20 cellular contexts compared by ENCODE assay signal in genomic region chr3:69724722-69725435, GRCh38. TPM values are rescaled to one million over a fixed set of nuclear protein-coding genes. Genes with fewer than 3 reads are reported as not detected.
DNase-seq lines count a peak whose midpoint lies in the region; ATAC-seq, FAIRE-seq and TF ChIP-seq lines count a peak whose summit lies in the region.
"Had no signal": no experiment of that assay in that cellular context is flagged by ENCODE, and none has a peak within 500 bp of the region (broad histone marks: within the 10 kb centered on the region; RNA-seq: fewer than 3 reads in every experiment).

No MANE protein-coding gene starts in this region.

- in situ Hi-C loops in brain microvascular endothelial cell (cut with HindIII; ENCODE audit: low pct_ligation_motif_present, low sequenced_read_pairs), result no loop called here

- no peak overlapping the region for H3K4me3 ChIP-seq in CD8-positive, alpha-beta memory T cell (ENCODE audit: low read length)
- H3K4me3 ChIP-seq in brain microvascular endothelial cell (ENCODE audit: low read depth, low read length), result no peak overlapping the region
- H3K4me3 ChIP-seq: prostate gland had no signal

- no peaks in the 10 kb centered on the region for H3K36me3 ChIP-seq in CD8-positive, alpha-beta memory T cell (ENCODE audit: insufficient read depth, low read length)
- no peaks in the 10 kb centered on the region for H3K36me3 ChIP-seq in brain microvascular endothelial cell (replicated peaks)
- H3K36me3 ChIP-seq: prostate gland had no signal

- no peaks in the 10 kb centered on the region for H3K27me3 ChIP-seq in CD8-positive, alpha-beta memory T cell (ENCODE audit: insufficient read depth, low read length, poor library complexity, severe bottlenecking)
- H3K27me3 ChIP-seq in brain microvascular endothelial cell (replicated peaks), result no peaks in the 10 kb centered on the region

- FAIRE-seq in D721Med (lab: Jason Lieb, UNC), result no peak

- POLR2A ChIA-PET in CD8-positive, alpha-beta memory T cell (lab: Charles Lee), result no interaction called here
- POLR2A ChIA-PET in WTC11 (lab: Charles Lee), result no interaction called here
- POLR2A ChIA-PET in HEK293T (lab: Yijun Ruan, JAX), result no interaction called here

- H3K27ac Mint-ChIP-seq in CD8-positive, alpha-beta memory T cell, result no peak overlapping the region
- H3K27ac Mint-ChIP-seq in WTC11, result no peak overlapping the region
- H3K27ac Mint-ChIP-seq: activated CD4-positive, alpha-beta T cell treated with anti-CD3 and anti-CD28 coated beads, Interleukin-2, amount 10 ng/mL, durations not matched to agents 7 days and 5 days; HFFc6; IgD-negative memory B cell had no signal

- CTCF ChIA-PET in CD8-positive, alpha-beta memory T cell (lab: Charles Lee), result no interaction called here
- CTCF ChIA-PET in WTC11 (lab: Charles Lee) (no interaction called here), HEK293T (lab: Yijun Ruan, JAX) (interaction anchor here (0.7 kb wide), 1 partner anchor 483 kb away, joined by 3 read pairs; no protein-coding TSS in a partner anchor)

- no peaks in the 10 kb centered on the region for H3K36me3 Mint-ChIP-seq in CD8-positive, alpha-beta memory T cell
- H3K36me3 Mint-ChIP-seq in WTC11, result no peaks in the 10 kb centered on the region
- H3K36me3 Mint-ChIP-seq: IgD-negative memory B cell had no signal

- no peaks in the 10 kb centered on the region for H3K4me1 Mint-ChIP-seq in CD8-positive, alpha-beta memory T cell
- peaks cover 7% of the 10 kb centered on the region for H3K4me1 Mint-ChIP-seq in WTC11
- H3K4me1 Mint-ChIP-seq: activated CD4-positive, alpha-beta T cell treated with anti-CD3 and anti-CD28 coated beads, Interleukin-2, amount 10 ng/mL, durations not matched to agents 7 days and 5 days; IgD-negative memory B cell had no signal

- peak overlapping the region; percentile 21 for H3K27ac ChIP-seq in CD8-positive, alpha-beta memory T cell (ENCODE audit: low read depth, low read length)
- no peak overlapping the region for H3K27ac ChIP-seq in brain microvascular endothelial cell
- H3K27ac ChIP-seq: HL-60, prostate gland had no signal

- no peaks in the 10 kb centered on the region for H3K9me3 ChIP-seq in CD8-positive, alpha-beta memory T cell (ENCODE audit: low read length)
- H3K9me3 ChIP-seq: prostate gland had no signal

- no peak for TF ChIP-seq CTCF in brain microvascular endothelial cell (IDR thresholded peaks at IDR 0.05; ENCODE audit: low read depth, low read length, missing control alignments)
- no peak for TF ChIP-seq CTCF in WTC11 (IDR thresholded peaks at IDR 0.05)
- no peak for TF ChIP-seq CTCF in D721Med (IDR thresholded peaks at IDR 0.05; ENCODE audit: insufficient read depth, missing control alignments)

- no peak for DNase-seq in CD8-positive, alpha-beta memory T cell
- DNase-seq in NCI-H226 (peak; percentile 95), brain microvascular endothelial cell (peak; percentile 36), inferior parietal cortex (ENCODE audit: extremely low spot score) (peak; percentile 30), NCI-H1105 treated with DMSO at 0.1 percent for 48 hours (lab: John Stamatoyannopoulos, UW) (no peak), WTC11 (ENCODE audit: low spot score) (no peak), D721Med (ENCODE audit: insufficient read length, low spot score) (no peak), HEK293T (ENCODE audit: extremely low spot score) (no peak)
- DNase-seq: activated CD4-positive, alpha-beta T cell treated with anti-CD3 and anti-CD28 coated beads, Interleukin-2, amount 10 ng/mL, durations not matched to agents 7 days and 5 days; activated effector memory CD4-positive, alpha-beta T cell treated with Interleukin-2 at 50 U/mL for 16 hours; amniotic stem cell; effector memory CD4-positive, alpha-beta T cell; HFFc6; hypothalamus; NCI-H1930; NCI-H345 had no signal

- H3K27me3 Mint-ChIP-seq in CD8-positive, alpha-beta memory T cell, result peaks cover 0 to 2% of the 10 kb centered on the region in 2 donors
- peaks cover 36% of the 10 kb centered on the region for H3K27me3 Mint-ChIP-seq in WTC11 (ENCODE audit: low read depth)
- H3K27me3 Mint-ChIP-seq: IgD-negative memory B cell had no signal

- H3K4me3 Mint-ChIP-seq in CD8-positive, alpha-beta memory T cell, result no peak overlapping the region
- no peak overlapping the region for H3K4me3 Mint-ChIP-seq in WTC11
- H3K4me3 Mint-ChIP-seq: activated CD4-positive, alpha-beta T cell treated with anti-CD3 and anti-CD28 coated beads, Interleukin-2, amount 10 ng/mL, durations not matched to agents 7 days and 5 days; HFFc6; IgD-negative memory B cell; neural crest cell had no signal

- no peaks in the 10 kb centered on the region for H3K4me1 ChIP-seq in CD8-positive, alpha-beta memory T cell (ENCODE audit: insufficient read depth, low read length)
- H3K4me1 ChIP-seq: prostate gland had no signal

- peaks cover 0 to 5% (median 1%) of the 10 kb centered on the region in 5 donors for H3K9me3 Mint-ChIP-seq in CD8-positive, alpha-beta memory T cell
- H3K9me3 Mint-ChIP-seq in WTC11, result no peaks in the 10 kb centered on the region
- H3K9me3 Mint-ChIP-seq: activated CD4-positive, alpha-beta T cell treated with anti-CD3 and anti-CD28 coated beads, Interleukin-2, amount 10 ng/mL, durations not matched to agents 7 days and 5 days; HFFc6; neural crest cell had no signal

- ATAC-seq in WTC11, result no peak

TF ChIP-seq in WTC11, 78 proteins besides CTCF, POLR2A, EP300 and RAD21:
- no peak for TF ChIP-seq TP53 (CRISPR knock-in tag; IDR thresholded peaks at IDR 0.05)
- TF ChIP-seq NR3C1 (CRISPR knock-in tag; conservative IDR thresholded peaks at IDR 0.05; ENCODE audit: low read depth), result no peak

TF ChIP-seq in HEK293T, 16 proteins besides CTCF, POLR2A, EP300 and RAD21:
- TF ChIP-seq NFRKB (IDR thresholded peaks at IDR 0.05) (no peak), ZNF384 (IDR thresholded peaks at IDR 0.05) (no peak), FOXM1 (IDR thresholded peaks at IDR 0.05; ENCODE audit: borderline replicate concordance) (no peak), SUZ12 (IDR thresholded peaks at IDR 0.05) (no peak), CTBP1 (IDR thresholded peaks at IDR 0.05; ENCODE audit: borderline replicate concordance) (no peak), FOXK2 (IDR thresholded peaks at IDR 0.05) (no peak), FOXA1 (IDR thresholded peaks at IDR 0.05) (no peak), PKNOX1 (IDR thresholded peaks at IDR 0.05) (no peak), BHLHE40 (IDR thresholded peaks at IDR 0.05; ENCODE audit: borderline replicate concordance) (no peak), SP1 (IDR thresholded peaks at IDR 0.05) (no peak), L3MBTL2 (conservative IDR thresholded peaks at IDR 0.05) (no peak), HDGF (IDR thresholded peaks at IDR 0.05; ENCODE audit: borderline replicate concordance) (no peak), TARDBP (IDR thresholded peaks at IDR 0.05) (no peak), ELF4 (IDR thresholded peaks at IDR 0.05) (no peak), ARNT (IDR thresholded peaks at IDR 0.05) (no peak), LEF1 (IDR thresholded peaks at IDR 0.05; ENCODE audit: borderline replicate concordance) (no peak)
TF ChIP-seq in HEK293T: peak in this region for 0.

RNA-seq across cellular contexts. Expression of gene MITF, which starts 14.4 kb away (rescaled TPM):
- under 1 TPM; 0.38 to 0.81 TPM for total RNA-seq in CD8-positive, alpha-beta memory T cell
- not detected for polyA plus RNA-seq in CD8-positive, alpha-beta memory T cell
- 0.44 to 1.3 TPM (median 1.3 TPM) in 3 replicates for total RNA-seq in WTC11 (2021)

Comparison
In these comparisons a context has a peak if more than half of its experiments do, and no peak if none do; other contexts are left out.
1. DNase-seq: peak in NCI-H226 (single experiment), brain microvascular endothelial cell (single experiment) and inferior parietal cortex (single experiment); none in CD8-positive, alpha-beta memory T cell (0 of 5), NCI-H1105 treated with DMSO at 0.1 percent for 48 hours (single experiment), WTC11 (single experiment), D721Med (single experiment) and HEK293T (single experiment).